Comparison of ENCODE assay signal across 15 cellular contexts in the genomic region with DNA sequence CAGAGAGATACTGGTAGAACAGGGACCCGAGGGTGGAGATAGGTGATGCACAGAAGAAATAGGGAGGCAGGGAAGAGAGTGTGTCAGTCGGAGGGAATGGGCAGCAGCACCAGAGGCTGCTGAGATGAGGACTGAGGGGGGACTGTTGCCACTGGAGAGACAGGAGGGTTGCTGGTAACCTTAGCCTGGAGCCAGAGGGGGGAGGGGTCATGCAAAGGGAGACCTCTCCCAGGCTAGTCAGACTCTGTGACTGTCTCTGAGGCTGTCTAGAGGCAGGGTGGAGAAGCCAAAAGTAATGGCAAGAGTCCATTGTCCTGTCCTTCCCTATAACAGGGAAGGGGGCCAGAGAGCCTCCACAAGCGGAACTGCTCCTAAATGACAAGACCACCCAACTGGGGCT. TPM values are rescaled to one million over a fixed set of nuclear protein-coding genes. Genes with fewer than 3 reads are reported as not detected.
"Had no signal": no experiment of that assay in that cellular context is flagged by ENCODE, and none has a peak within 500 bp of the region (broad histone marks: within the 10 kb centered on the region; RNA-seq: fewer than 3 reads in every experiment).

No MANE protein-coding gene starts in this region.

- H3K4me2 ChIP-seq: neural progenitor cell had no signal

- H3K36me3 ChIP-seq: neural progenitor cell, ovary, stomach had no signal

- ATAC-seq: sciatic nerve had no signal

- H3K27me3 ChIP-seq: ovary, stomach, testis had no signal

- DNase-seq: activated CD4-positive, alpha-beta T cell treated with anti-CD3 and anti-CD28 coated beads for 1 hour; activated CD8-positive, alpha-beta memory T cell treated with anti-CD3 and anti-CD28 coated beads, Interleukin-2, amount 50 U/mL, for 48 hours; activated naive CD4-positive, alpha-beta T cell treated with Interleukin-2 at 50 U/mL for 16 hours; dermis blood vessel endothelial cell; erythroblast; hippocampal formation; kidney glomerular epithelial cell; mesenchymal stem cell; ovary; stomach; SW 1271; testis had no signal

- H3K4me3 Mint-ChIP-seq: neural progenitor cell had no signal

- H3K27ac Mint-ChIP-seq: neural progenitor cell had no signal

- H3K4me3 ChIP-seq: neural progenitor cell, ovary, stomach, testis had no signal

- H3K9me3 Mint-ChIP-seq: neural progenitor cell had no signal

- H3K36me3 Mint-ChIP-seq: neural progenitor cell had no signal

- H3K27ac ChIP-seq: neural progenitor cell, ovary, stomach, testis had no signal

- H2AFZ ChIP-seq: neural progenitor cell had no signal

- H3K9me3 ChIP-seq: ovary, stomach, testis had no signal

RNA-seq across cellular contexts. Expression of a gene that starts 2.1 kb away (rescaled TPM):
- total RNA-seq: SK-MEL-5 had no signal
